8 cellular contexts compared by ENCODE assay signal in the genomic region with DNA sequence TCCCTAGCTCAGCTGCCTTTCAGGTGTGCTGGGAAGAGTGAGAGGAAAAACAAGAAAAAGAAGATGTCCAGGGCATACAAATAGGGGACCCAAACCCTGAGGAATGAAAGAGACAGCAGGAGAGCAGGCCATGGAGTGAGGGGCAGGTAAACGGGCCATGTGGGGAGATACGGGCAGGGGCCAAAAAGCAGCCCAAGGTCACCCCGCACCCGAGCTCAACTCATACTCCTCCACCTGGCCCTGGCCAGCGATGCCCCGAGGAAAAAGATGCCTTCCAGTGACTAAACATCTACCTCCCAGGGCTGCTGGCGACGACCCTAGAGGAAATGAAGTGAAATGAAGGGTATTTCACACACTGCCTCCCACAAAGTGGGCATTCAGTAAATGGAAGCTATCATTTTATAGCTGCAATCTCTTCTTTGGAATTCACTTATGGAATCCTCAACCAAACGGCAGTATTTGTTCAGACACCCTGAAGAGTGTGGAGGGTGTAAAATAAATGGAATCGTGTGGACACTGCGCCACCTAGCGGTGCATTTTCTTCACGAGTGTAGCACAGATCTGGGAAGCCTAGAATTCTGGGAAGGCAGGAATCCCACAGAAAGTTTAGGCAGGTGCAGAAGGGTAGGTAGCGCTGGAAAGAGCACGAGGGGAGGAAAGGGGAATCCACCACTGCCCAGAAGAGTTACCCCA. TPM values are rescaled to one million over a fixed set of nuclear protein-coding genes. Genes with fewer than 3 reads are reported as not detected.
DNase-seq lines count a peak whose midpoint lies in the region; ATAC-seq and TF ChIP-seq lines count a peak whose summit lies in the region.

No MANE protein-coding gene starts in this region.

- no peaks in the 10 kb centered on the region for H4K20me1 ChIP-seq in KMS-11 (ENCODE audit: insufficient read depth)

- peak; percentile 85 for DNase-seq in DMS 273 (lab: John Stamatoyannopoulos, UW; ENCODE audit: unreplicated experiment)
- DNase-seq in DMS 273 treated with DMSO at 0.1 percent for 48 hours (lab: John Stamatoyannopoulos, UW) = no peak
- peak; percentile 20 for DNase-seq in T follicular helper cell (ENCODE audit: low read depth)
- DNase-seq in brain pericyte (ENCODE audit: low read depth, low spot score) = peak; percentile 17
- peak; percentile 80 for DNase-seq in iPS-NIHi7 (ENCODE audit: extremely low spot score)
- no peak for DNase-seq in spleen

- H3K36me3 ChIP-seq in KMS-11 (ENCODE audit: insufficient read depth) (no peaks in the 10 kb centered on the region), spleen (peaks cover 5 to 100% (median 96%) of the 10 kb centered on the region in 6 donors)

- H3K4me3 ChIP-seq in KMS-11 (IDR thresholded peaks at IDR 0.05; ENCODE audit: insufficient read depth, low read depth, low read length) (no peak overlapping the region), spleen (no peak overlapping the region)

- no peaks in the 10 kb centered on the region for H3K27me3 ChIP-seq in KMS-11 (ENCODE audit: insufficient read depth, low read depth)
- no peaks in the 10 kb centered on the region for H3K27me3 ChIP-seq in spleen (replicated peaks in 1 of 7)

- WGBS in spleen, 5 donors = 48 to 56% (median 53%) methylated on average over 15 of the region's 15 CpGs

- TF ChIP-seq POLR2A in spleen (IDR thresholded peaks at IDR 0.05) (no peak), GM18505 (IDR thresholded peaks at IDR 0.05; ENCODE audit: borderline replicate concordance, extremely low read depth, insufficient read depth, insufficient read length) (no peak)

- no peak overlapping the region for H3K9ac ChIP-seq in KMS-11

- H3K4me1 ChIP-seq in KMS-11 (ENCODE audit: low read depth, poor library complexity, severe bottlenecking) (no peaks in the 10 kb centered on the region), spleen (peaks cover 0 to 10% (median 0%) of the 10 kb centered on the region in 6 donors)

- H3K27ac ChIP-seq in KMS-11 = no peak overlapping the region
- H3K27ac ChIP-seq in spleen = no peak overlapping the region

- intact Hi-C loops in spleen (cut with DNase I; ENCODE audit: low total_unique reads) = loop anchor here (10.0 kb wide), 2 partner anchors 458 to 748 kb away; no protein-coding TSS in a partner anchor

- H3K79me2 ChIP-seq in KMS-11 (ENCODE audit: insufficient read depth, low read depth) = no peaks in the 10 kb centered on the region

- no peak overlapping the region for H3K4me2 ChIP-seq in KMS-11

- TF ChIP-seq CTCF in KMS-11 (conservative IDR thresholded peaks at IDR 0.05; ENCODE audit: low read depth, low read length) (peak; percentile 69), spleen (IDR thresholded peaks at IDR 0.05 in 8 of 11, conservative IDR thresholded peaks at IDR 0.05 in 3 of 11) (peak in 10 of 11 experiments; percentile 48 to 84 (median 72))

- H3K9me3 ChIP-seq in spleen = no peaks in the 10 kb centered on the region

- ATAC-seq in GM18505 (IDR thresholded peaks at IDR 0.05; ENCODE audit: unreplicated experiment) = no peak

- no peak overlapping the region for H2AFZ ChIP-seq in KMS-11 (ENCODE audit: low read depth)

RNA-seq across cellular contexts. Expression of a gene that starts 14.9 kb away (rescaled TPM):
- total RNA-seq in spleen = 100 to 1,000 TPM in 2 of 7 donors, 10 to 100 TPM in 5; 47.6 to 110 (median 79.3) TPM
- 10 to 100 TPM; 29.4 to 36.4 (median 35.0) TPM for polyA plus RNA-seq in spleen

Comparison
In these comparisons a context has a peak if more than half of its experiments do, and no peak if none do; other contexts are left out.
1. DNase-seq: peak in DMS 273 (single experiment), T follicular helper cell (single experiment), brain pericyte (single experiment) and iPS-NIHi7 (single experiment); none in DMS 273 treated with DMSO at 0.1 percent for 48 hours (single experiment) and spleen (single experiment).